19 cellular contexts compared by ENCODE assay signal in genomic region chr7:37488163-37488759, GRCh38. TPM values are rescaled to one million over a fixed set of nuclear protein-coding genes. Genes with fewer than 3 reads are reported as not detected.
DNase-seq lines count a peak whose midpoint lies in the region; ATAC-seq and TF ChIP-seq lines count a peak whose summit lies in the region.
"Had no signal": no experiment of that assay in that cellular context is flagged by ENCODE, and none has a peak within 500 bp of the region (broad histone marks: within the 10 kb centered on the region; RNA-seq: fewer than 3 reads in every experiment).

No MANE protein-coding gene starts in this region.

- TF ChIP-seq CTCF in fibroblast of lung (conservative IDR thresholded peaks at IDR 0.05 in 1 of 2, IDR thresholded peaks at IDR 0.05 in 1 of 2; ENCODE audit: low read depth in 1 of 2, low read length in 2 of 2) (no peak), brain microvascular endothelial cell (IDR thresholded peaks at IDR 0.05; ENCODE audit: low read depth, low read length, missing control alignments) (no peak)

- H2AFZ ChIP-seq in fibroblast of lung (ENCODE audit: low read length), result no peak overlapping the region
- H2AFZ ChIP-seq: parathyroid adenoma had no signal

- H3K4me1 ChIP-seq in fibroblast of lung (ENCODE audit: control insufficient read depth, extremely low read depth, insufficient read depth, low read length), result no peaks in the 10 kb centered on the region
- H3K4me1 ChIP-seq: esophagus squamous epithelium, parathyroid adenoma, Peyer's patch had no signal

- H3K4me3 ChIP-seq in fibroblast of lung (replicated peaks in 1 of 4; ENCODE audit: control extremely low read depth in 1 of 4, insufficient read depth in 1 of 4, low read depth in 3 of 4, low read length in 4 of 4) (no peak overlapping the region), brain microvascular endothelial cell (ENCODE audit: low read depth, low read length) (no peak overlapping the region)
- H3K4me3 ChIP-seq: esophagus squamous epithelium, Peyer's patch had no signal

- no peaks in the 10 kb centered on the region for H3K79me2 ChIP-seq in fibroblast of lung (ENCODE audit: control insufficient read depth, insufficient read depth, low read length)
- H3K79me2 ChIP-seq: parathyroid adenoma had no signal

- in situ Hi-C loops in brain microvascular endothelial cell (cut with HindIII; ENCODE audit: low pct_ligation_motif_present, low sequenced_read_pairs), result no loop called here

- H3K36me3 ChIP-seq in fibroblast of lung (ENCODE audit: control insufficient read depth, insufficient read depth, low read length), result no peaks in the 10 kb centered on the region
- H3K36me3 ChIP-seq in brain microvascular endothelial cell (replicated peaks), result no peaks in the 10 kb centered on the region
- H3K36me3 ChIP-seq: esophagus squamous epithelium, Peyer's patch had no signal

- H4K20me1 ChIP-seq in fibroblast of lung (ENCODE audit: control insufficient read depth, extremely low read depth, insufficient read depth, low read length), result no peaks in the 10 kb centered on the region

- CTCF ChIA-PET in activated naive CD4-positive, alpha-beta T cell treated with anti-CD3 and anti-CD28 coated beads, Interleukin-2, amount 10 ng/mL, durations not matched to agents 7 days and 5 days (lab: Charles Lee), result interaction anchor here (1.0 kb wide), 1 partner anchor 8 kb away, joined by 4 read pairs; no protein-coding TSS in a partner anchor

- DNase-seq in activated naive CD4-positive, alpha-beta T cell treated with anti-CD3 and anti-CD28 coated beads, Interleukin-2, amount 10 ng/mL, durations not matched to agents 7 days and 5 days, result no peak
- DNase-seq in activated naive CD4-positive, alpha-beta T cell treated with anti-CD3 and anti-CD28 coated beads, Interleukin-2, amount 50 U/mL, for 16 hours, result no peak
- DNase-seq in UCSD-AML1 (lab: John Stamatoyannopoulos, UW; ENCODE audit: unreplicated experiment), result peak; percentile 9
- peak; percentile 5 to 45 for DNase-seq in fibroblast of lung (ENCODE audit: low read depth in 2 of 2)
- DNase-seq in brain microvascular endothelial cell, result no peak
- no peak for DNase-seq in Right ventricle myocardium inferior (ENCODE audit: missing footprints)
- DNase-seq in stimulated activated CD4-positive, alpha-beta T cell treated with anti-CD3 and anti-CD28 coated beads, Interleukin-4, amount 100 ng/mL, for 4 hours, result no peak
- DNase-seq: activated CD4-positive, alpha-beta T cell treated with anti-CD3 and anti-CD28 coated beads, Interleukin-2, amount 50 U/mL, for 4 hours; cerebellar nuclear complex; esophagus squamous epithelium; NCI-H510A; Peyer's patch; stimulated activated CD8-positive, alpha-beta memory T cell treated with anti-CD3 and anti-CD28 coated beads, Interleukin-4, amount 100 ng/mL, for 48 hours; trophoblast cell had no signal

- no peak overlapping the region for H3K4me2 ChIP-seq in fibroblast of lung (ENCODE audit: extremely low read depth, insufficient read depth, low read length)

- H3K27ac ChIP-seq in fibroblast of lung (ENCODE audit: insufficient read depth, low read length) (no peak overlapping the region), brain microvascular endothelial cell (no peak overlapping the region)
- H3K27ac ChIP-seq: esophagus squamous epithelium, HL-60, parathyroid adenoma, Peyer's patch had no signal

- H3K9me3 ChIP-seq in fibroblast of lung (ENCODE audit: control insufficient read depth, insufficient read depth, low read depth, low read length), result no peaks in the 10 kb centered on the region
- H3K9me3 ChIP-seq: Peyer's patch had no signal

- no peak overlapping the region for H3K9ac ChIP-seq in fibroblast of lung (ENCODE audit: insufficient read depth, low read length)
- H3K9ac ChIP-seq: parathyroid adenoma had no signal

- ATAC-seq in Right ventricle myocardium inferior (no peak), GM21447 (IDR thresholded peaks at IDR 0.05; ENCODE audit: unreplicated experiment) (no peak)

- intact Hi-C loops in Right ventricle myocardium inferior (cut with DNase I), result no loop called here

- H3K4me1 Mint-ChIP-seq in activated naive CD4-positive, alpha-beta T cell treated with anti-CD3 and anti-CD28 coated beads, Interleukin-2, amount 10 ng/mL, durations not matched to agents 7 days and 5 days, result peaks cover 5% of the 10 kb centered on the region

- H3K27me3 ChIP-seq in fibroblast of lung (ENCODE audit: control insufficient read depth, insufficient read depth, low read length) (no peaks in the 10 kb centered on the region), brain microvascular endothelial cell (replicated peaks) (no peaks in the 10 kb centered on the region)
- H3K27me3 ChIP-seq: esophagus squamous epithelium, Peyer's patch had no signal

- H3K27ac Mint-ChIP-seq in activated naive CD4-positive, alpha-beta T cell treated with anti-CD3 and anti-CD28 coated beads, Interleukin-2, amount 10 ng/mL, durations not matched to agents 7 days and 5 days, result peak overlapping the region; percentile 5
- H3K27ac Mint-ChIP-seq: T-helper 2 cell treated with Interferon-gamma antibody and Interleukin-4, amounts not matched to agents 5 μg/mL and 100 μg/mL, for 36 hours had no signal

- H3K4me3 Mint-ChIP-seq in activated naive CD4-positive, alpha-beta T cell treated with anti-CD3 and anti-CD28 coated beads, Interleukin-2, amount 10 ng/mL, durations not matched to agents 7 days and 5 days, result no peak overlapping the region
- H3K4me3 Mint-ChIP-seq: T-helper 2 cell treated with Interferon-gamma antibody and Interleukin-4, amounts not matched to agents 5 μg/mL and 100 μg/mL, for 36 hours had no signal

- H3K27me3 Mint-ChIP-seq in activated naive CD4-positive, alpha-beta T cell treated with anti-CD3 and anti-CD28 coated beads, Interleukin-2, amount 10 ng/mL, durations not matched to agents 7 days and 5 days, result no peaks in the 10 kb centered on the region

- peaks cover 5% of the 10 kb centered on the region for H3K36me3 Mint-ChIP-seq in activated naive CD4-positive, alpha-beta T cell treated with anti-CD3 and anti-CD28 coated beads, Interleukin-2, amount 10 ng/mL, durations not matched to agents 7 days and 5 days

- H3K9me3 Mint-ChIP-seq in activated naive CD4-positive, alpha-beta T cell treated with anti-CD3 and anti-CD28 coated beads, Interleukin-2, amount 10 ng/mL, durations not matched to agents 7 days and 5 days, result peaks cover 10% of the 10 kb centered on the region

RNA-seq across cellular contexts. Expression of gene ELMO1, which starts 39.6 kb away (rescaled TPM):
- total RNA-seq in fibroblast of lung (0.50 and 1.5 TPM in 2 replicates), Right ventricle myocardium inferior (13.8 TPM)
- 0.12 TPM in 1 of 2 replicates, not detected in the other for polyA plus RNA-seq in fibroblast of lung
- polyA plus RNA-seq in fibroblast of lung (2012), result 0.10 and 0.31 TPM in 2 replicates
- not detected in 2 replicates for polyA minus RNA-seq in fibroblast of lung (ENCODE audit: low replicate concordance)
- polyA plus RNA-seq: AG04450 had no signal

Comparison
In these comparisons a context has a peak if more than half of its experiments do, and no peak if none do; other contexts are left out.
1. DNase-seq: peak in UCSD-AML1 (single experiment) and fibroblast of lung (2 of 2); none in activated naive CD4-positive, alpha-beta T cell treated with anti-CD3 and anti-CD28 coated beads, Interleukin-2, amount 10 ng/mL, durations not matched to agents 7 days and 5 days (single experiment), activated naive CD4-positive, alpha-beta T cell treated with anti-CD3 and anti-CD28 coated beads, Interleukin-2, amount 50 U/mL, for 16 hours (single experiment), brain microvascular endothelial cell (single experiment), Right ventricle myocardium inferior (single experiment) and stimulated activated CD4-positive, alpha-beta T cell treated with anti-CD3 and anti-CD28 coated beads, Interleukin-4, amount 100 ng/mL, for 4 hours (0 of 2).